In genomic region chr1:5991784-5992033, GRCh38 we compare ENCODE assay signal across 8 cellular contexts. TPM values are rescaled to one million over a fixed set of nuclear protein-coding genes. Genes with fewer than 3 reads are reported as not detected.
DNase-seq lines count a peak whose midpoint lies in the region; ATAC-seq and TF ChIP-seq lines count a peak whose summit lies in the region.

No MANE protein-coding gene starts in this region.

- H3K79me2 ChIP-seq in Loucy (ENCODE audit: insufficient read depth, low read length), result peaks cover 61% of the 10 kb centered on the region

- H3K9ac ChIP-seq in Loucy (ENCODE audit: low read depth, low read length, poor library complexity, severe bottlenecking), result peak overlapping the region; percentile 76

- peaks cover 16% of the 10 kb centered on the region for H4K20me1 ChIP-seq in Loucy (ENCODE audit: insufficient read depth, low read length, poor library complexity, severe bottlenecking)

- H3K4me1 ChIP-seq in Loucy (ENCODE audit: insufficient read depth, low read length, poor library complexity, severe bottlenecking) (peaks cover 35% of the 10 kb centered on the region), lower lobe of right lung (peaks cover 28% of the 10 kb centered on the region), urinary bladder (ENCODE audit: insufficient read depth) (peaks cover 2% of the 10 kb centered on the region)

- H2AFZ ChIP-seq in Loucy (ENCODE audit: low read length), result peak overlapping the region; percentile 90

- H3K27ac ChIP-seq in lower lobe of right lung (peak overlapping the region; percentile 94), urinary bladder (ENCODE audit: low read depth) (peak overlapping the region; percentile 78)

- intact Hi-C loops in lower lobe of right lung (cut with DNase I), result no loop called here

- ATAC-seq in GM21576 (IDR thresholded peaks at IDR 0.05; ENCODE audit: unreplicated experiment), result peak; percentile 13
- peak; percentile 47 to 70 for ATAC-seq in lower lobe of right lung

- H3K9me3 ChIP-seq in Loucy (ENCODE audit: insufficient read depth, low read depth, low read length), result no peaks in the 10 kb centered on the region
- H3K9me3 ChIP-seq in lower lobe of right lung, result no peaks in the 10 kb centered on the region

- under 1% methylated on average over 21 of the region's 22 CpGs for WGBS in urinary bladder

- H3K9me2 ChIP-seq in Loucy (replicated peaks; ENCODE audit: low read depth, low read length), result no peaks in the 10 kb centered on the region

- H3K4me2 ChIP-seq in Loucy (ENCODE audit: low read depth, low read length, poor library complexity, severe bottlenecking), result peak overlapping the region; percentile 99

- no peak for TF ChIP-seq CTCF in Loucy (conservative IDR thresholded peaks at IDR 0.05; ENCODE audit: low read length)
- no peak for TF ChIP-seq CTCF in cardiac fibroblast (IDR thresholded peaks at IDR 0.05; ENCODE audit: low read depth, low read length)
- no peak for TF ChIP-seq CTCF in lower lobe of right lung (IDR thresholded peaks at IDR 0.05)

- no peaks in the 10 kb centered on the region for H3F3A ChIP-seq in Loucy (ENCODE audit: low read depth)

- H3K27me3 ChIP-seq in Loucy (ENCODE audit: insufficient read depth, low read length, poor library complexity, severe bottlenecking) (no peaks in the 10 kb centered on the region), lower lobe of right lung (ENCODE audit: low read depth) (no peaks in the 10 kb centered on the region)

- peak; percentile 85 for DNase-seq in GM03348 (ENCODE audit: low spot score)
- no peak for DNase-seq in cardiac fibroblast (ENCODE audit: low read depth in 2 of 2)
- DNase-seq in lower lobe of right lung, result peak; percentile 71
- DNase-seq in NCI-H774 (lab: John Stamatoyannopoulos, UW), result no peak
- DNase-seq in cerebellar nuclear complex (lab: John Stamatoyannopoulos, UW), result no peak

- H3K4me3 ChIP-seq in Loucy (ENCODE audit: low read length, poor library complexity, severe bottlenecking) (peak overlapping the region; percentile 98), cardiac fibroblast (replicated peaks in 1 of 2; ENCODE audit: low read depth in 2 of 2, low read length in 2 of 2) (peak overlapping the region; percentile 75 to 80), lower lobe of right lung (peak overlapping the region; percentile 91), urinary bladder (ENCODE audit: low read depth, low read length) (peak overlapping the region; percentile 76)

- H3K36me3 ChIP-seq in Loucy (ENCODE audit: insufficient read depth, low read length) (no peaks in the 10 kb centered on the region), lower lobe of right lung (no peaks in the 10 kb centered on the region), urinary bladder (ENCODE audit: insufficient read depth) (no peaks in the 10 kb centered on the region)

RNA-seq across cellular contexts. Expression of gene NPHP4, which starts 0.5 kb away (rescaled TPM):
- total RNA-seq in lower lobe of right lung (16.1 TPM), urinary bladder (6.8 TPM)
- 5.1 TPM for polyA plus RNA-seq in urinary bladder

RNA-seq across cellular contexts. Expression of gene KCNAB2, which starts 54.0 kb away (rescaled TPM):
- 119 TPM for total RNA-seq in lower lobe of right lung
- total RNA-seq in urinary bladder, result 3.8 TPM
- 13.0 TPM for polyA plus RNA-seq in urinary bladder

Comparison
In these comparisons a context has a peak if more than half of its experiments do, and no peak if none do; other contexts are left out.
1. DNase-seq: peak in GM03348 (single experiment) and lower lobe of right lung (single experiment); none in cardiac fibroblast (0 of 2), NCI-H774 (single experiment) and cerebellar nuclear complex (0 of 2).
2. RNA of gene KCNAB2, which starts 54.0 kb away (total RNA-seq): 119 TPM in lower lobe of right lung (single experiment); 3.8 TPM in urinary bladder (single experiment); every median in the first group is over 10 times any median in the second.
3. Peak in every context shown above with its lines, with median percentiles within 50 percentile points of each other: H3K4me3 ChIP-seq.